10 cellular contexts compared by ENCODE assay signal in genomic region chr11:61917043-61917356, GRCh38. TPM values are rescaled to one million over a fixed set of nuclear protein-coding genes. Genes with fewer than 3 reads are reported as not detected.
DNase-seq lines count a peak whose midpoint lies in the region; ATAC-seq and TF ChIP-seq lines count a peak whose summit lies in the region.
"Had no signal": no experiment of that assay in that cellular context is flagged by ENCODE, and none has a peak within 500 bp of the region (broad histone marks: within the 10 kb centered on the region; RNA-seq: fewer than 3 reads in every experiment).

No MANE protein-coding gene starts in this region.

- H3K4me3 Mint-ChIP-seq in T-helper 2 cell treated with Interferon-gamma antibody and Interleukin-4, amounts not matched to agents 5 μg/mL and 100 μg/mL, for 36 hours, result peak overlapping the region; percentile 24

- no peak for TF ChIP-seq POLR2A in adrenal gland (IDR thresholded peaks at IDR 0.05)

- H3K9me3 ChIP-seq in adrenal gland (replicated peaks in 1 of 3) (no peaks in the 10 kb centered on the region), subcutaneous abdominal adipose tissue (ENCODE audit: control insufficient read depth in 5 of 5, low read length in 5 of 5) (no peaks in the 10 kb centered on the region)

- peaks cover 4% of the 10 kb centered on the region for H3K4me1 Mint-ChIP-seq in T-helper 2 cell treated with Interferon-gamma antibody and Interleukin-4, amounts not matched to agents 5 μg/mL and 100 μg/mL, for 36 hours (ENCODE audit: low read depth)

- peaks cover 56% of the 10 kb centered on the region for H3K27me3 Mint-ChIP-seq in T-helper 2 cell treated with Interferon-gamma antibody and Interleukin-4, amounts not matched to agents 5 μg/mL and 100 μg/mL, for 36 hours (ENCODE audit: low read depth)

- no peak overlapping the region for H3K27ac Mint-ChIP-seq in T-helper 2 cell treated with Interferon-gamma antibody and Interleukin-4, amounts not matched to agents 5 μg/mL and 100 μg/mL, for 36 hours

- 0 to 6% (median 3%) methylated on average over 9 to 33 of the region's 33 CpGs for WGBS in adrenal gland, 4 donors

- H3K27ac ChIP-seq in adrenal gland (peak overlapping the region in 3 of 5 donors; percentile 48 to 85 (median 78)), layer of hippocampus (ENCODE audit: low read depth, low read length) (peak overlapping the region; percentile 75), subcutaneous abdominal adipose tissue (ENCODE audit: low read depth, low read length) (peak overlapping the region; percentile 23), foreskin keratinocyte (no peak overlapping the region)

- no peak for DNase-seq in T-helper 2 cell treated with Interferon-gamma antibody and Interleukin-4, amounts not matched to agents 5 μg/mL and 100 μg/mL, for 36 hours (ENCODE audit: low spot score)
- DNase-seq in T-helper 2 cell (no peak), adrenal gland (peak in 1 of 7 donors; percentile 14), foreskin keratinocyte (no peak), germinal center (ENCODE audit: low spot score) (no peak)
- DNase-seq: NCI-H1417 treated with DMSO at 0.1 percent for 48 hours had no signal

- H3K4me1 ChIP-seq in adrenal gland (replicated peaks in 1 of 2) (peaks cover 0 to 15% of the 10 kb centered on the region in 2 donors), subcutaneous abdominal adipose tissue (ENCODE audit: control insufficient read depth in 5 of 5, insufficient read depth in 5 of 5, low read length in 5 of 5) (peaks cover 7 to 83% (median 65%) of the 10 kb centered on the region in 5 donors), foreskin keratinocyte (no peaks in the 10 kb centered on the region)

- H3K36me3 ChIP-seq in adrenal gland (replicated peaks in 1 of 2) (no peaks in the 10 kb centered on the region), subcutaneous abdominal adipose tissue (ENCODE audit: control insufficient read depth in 5 of 5, insufficient read depth in 5 of 5, low read length in 5 of 5) (no peaks in the 10 kb centered on the region)

- ATAC-seq in HG03442 (IDR thresholded peaks at IDR 0.05; ENCODE audit: unreplicated experiment) (no peak), foreskin keratinocyte (no peak)

- intact Hi-C loops in adrenal gland (cut with DNase I), result no loop called here

- H3K36me3 Mint-ChIP-seq in T-helper 2 cell treated with Interferon-gamma antibody and Interleukin-4, amounts not matched to agents 5 μg/mL and 100 μg/mL, for 36 hours (ENCODE audit: low read depth), result no peaks in the 10 kb centered on the region

- H3K9me3 Mint-ChIP-seq in T-helper 2 cell treated with Interferon-gamma antibody and Interleukin-4, amounts not matched to agents 5 μg/mL and 100 μg/mL, for 36 hours, result no peaks in the 10 kb centered on the region
- H3K9me3 Mint-ChIP-seq: neural crest cell had no signal

- peak overlapping the region in 2 of 4 donors; percentile 17 to 89 for H3K4me3 ChIP-seq in adrenal gland
- peak overlapping the region; percentile 63 to 73 (median 67) for H3K4me3 ChIP-seq in subcutaneous abdominal adipose tissue (ENCODE audit: low read depth in 1 of 5, low read length in 5 of 5)

- H3K9ac ChIP-seq in subcutaneous abdominal adipose tissue (ENCODE audit: low read length in 5 of 5), result peak overlapping the region in 3 of 5 donors; percentile 66 to 73 (median 70)

- H3K27me3 ChIP-seq in adrenal gland (no peaks in the 10 kb centered on the region), layer of hippocampus (ENCODE audit: control insufficient read depth, insufficient read depth, low read length) (no peaks in the 10 kb centered on the region), subcutaneous abdominal adipose tissue (ENCODE audit: control insufficient read depth in 5 of 5, insufficient read depth in 4 of 5, low read length in 5 of 5) (peaks cover 6 to 34% (median 15%) of the 10 kb centered on the region in 5 donors), foreskin keratinocyte (peaks cover 68% of the 10 kb centered on the region)

- TF ChIP-seq CTCF in adrenal gland (IDR thresholded peaks at IDR 0.05) (no peak), foreskin keratinocyte (conservative IDR thresholded peaks at IDR 0.05) (no peak)

RNA-seq across cellular contexts. Expression of gene RAB3IL1, which starts 0.4 kb away (rescaled TPM):
- total RNA-seq in adrenal gland (10 to 100 TPM; 10.9 to 23.7 (median 20.1) TPM), foreskin keratinocyte (0.31 and 0.35 TPM in 2 replicates)
- polyA plus RNA-seq in adrenal gland (10 to 100 TPM in 2 of 3 donors, 1 to 10 TPM in 1; 2.7 to 17.4 (median 15.5) TPM), foreskin keratinocyte (0.52 and 0.55 TPM in 2 replicates)

RNA-seq across cellular contexts. Expression of gene FADS3, which starts 25.7 kb away (rescaled TPM):
- total RNA-seq in adrenal gland, result 100 to 1,000 TPM in 6 of 8 donors, 10 to 100 TPM in 2; 74.5 to 145 (median 112) TPM
- 100 to 1,000 TPM in 2 of 3 donors, 10 to 100 TPM in 1; 98.2 to 175 (median 103) TPM for polyA plus RNA-seq in adrenal gland
- 7.1 and 7.9 TPM in 2 replicates for total RNA-seq in foreskin keratinocyte
- 8.0 and 8.8 TPM in 2 replicates for polyA plus RNA-seq in foreskin keratinocyte

RNA-seq across cellular contexts. Expression of gene BEST1, which starts 33.2 kb away (rescaled TPM):
- total RNA-seq in adrenal gland (1 to 10 TPM; 2.4 to 5.2 (median 3.9) TPM), foreskin keratinocyte (0.07 and 0.10 TPM in 2 replicates)
- polyA plus RNA-seq in adrenal gland (1 to 10 TPM; 1.4 to 6.8 (median 4.8) TPM), foreskin keratinocyte (0.25 TPM in 2 replicates)

RNA-seq across cellular contexts. Expression of gene FTH1, which starts 50.4 kb away (rescaled TPM):
- total RNA-seq in adrenal gland, result 1,000 to 10,000 TPM; 1,483 to 5,565 (median 3,595) TPM
- polyA plus RNA-seq in adrenal gland, result 1,000 to 10,000 TPM; 2,586 to 4,544 (median 2,902) TPM
- total RNA-seq in foreskin keratinocyte, result 845 and 1,177 TPM in 2 replicates
- 2,804 and 3,960 TPM in 2 replicates for polyA plus RNA-seq in foreskin keratinocyte
